8 cellular contexts compared by ENCODE assay signal in the genomic region with DNA sequence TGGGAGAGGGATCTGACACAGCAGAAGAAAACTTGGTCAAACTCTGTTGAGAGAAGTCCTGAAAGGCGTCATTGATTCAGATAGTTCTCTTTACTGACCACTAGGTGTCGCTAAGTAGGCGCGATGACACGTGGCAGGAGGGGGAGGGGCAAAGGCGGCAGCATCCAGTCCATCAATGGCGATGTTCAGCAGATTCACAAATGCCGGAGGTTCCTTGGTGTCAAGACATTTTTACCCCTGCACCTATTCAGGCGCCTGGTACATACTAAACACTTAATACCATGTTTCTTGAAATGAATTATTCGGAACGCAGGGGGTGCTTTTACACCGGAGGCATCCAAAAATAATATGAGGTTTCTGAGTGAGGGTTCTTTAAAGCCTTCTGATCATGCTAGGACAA. TPM values are rescaled to one million over a fixed set of nuclear protein-coding genes. Genes with fewer than 3 reads are reported as not detected.
DNase-seq lines count a peak whose midpoint lies in the region; ATAC-seq and TF ChIP-seq lines count a peak whose summit lies in the region.

No MANE protein-coding gene starts in this region.

- peak overlapping the region; percentile 69 for H3K27ac ChIP-seq in DOHH2 (ENCODE audit: low read depth, low read length)
- H3K27ac ChIP-seq in GM23248: no peak overlapping the region
- H3K27ac ChIP-seq in SK-N-MC: no peak overlapping the region
- no peak overlapping the region for H3K27ac ChIP-seq in prostate gland

- WGBS in GM23248 (ENCODE audit: low coverage in 1 of 2, low lambda C conversion rate in 2 of 2, missing lambda C conversion rate in 2 of 2), 2 experiments: 34 to 38% methylated on average over 12 of the region's 12 CpGs
- whole genome bisulfite sequencing in prostate gland: 28% methylated on average over 12 of the region's 12 CpGs

- H3K36me3 ChIP-seq in DOHH2 (ENCODE audit: control insufficient read depth, low read length) (no peaks in the 10 kb centered on the region), GM23248 (ENCODE audit: low read depth) (no peaks in the 10 kb centered on the region), SK-N-MC (ENCODE audit: insufficient read depth, low read length) (no peaks in the 10 kb centered on the region), prostate gland (no peaks in the 10 kb centered on the region)

- H2AFZ ChIP-seq in GM23248: peak overlapping the region; percentile 71

- no peaks in the 10 kb centered on the region for H3K9me2 ChIP-seq in DOHH2 (replicated peaks; ENCODE audit: control insufficient read depth, low read length)
- H3K9me2 ChIP-seq in GM23248 (ENCODE audit: insufficient read depth): no peaks in the 10 kb centered on the region

- H3K79me2 ChIP-seq in DOHH2 (ENCODE audit: control insufficient read depth, low read length) (peaks cover 23% of the 10 kb centered on the region), GM23248 (ENCODE audit: insufficient read depth) (no peaks in the 10 kb centered on the region)

- H3K4me3 ChIP-seq in DOHH2 (ENCODE audit: low read length): peak overlapping the region; percentile 69
- H3K4me3 ChIP-seq in GM23248: no peak overlapping the region
- H3K4me3 ChIP-seq in SK-N-MC: no peak overlapping the region
- H3K4me3 ChIP-seq in prostate gland: no peak overlapping the region

- peak; percentile 86 for ATAC-seq in Right ventricle myocardium superior (ENCODE audit: poor library complexity)

- in situ Hi-C loops in GM23248 (cut with MboI): no loop called here

- TF ChIP-seq CTCF in DOHH2 (IDR thresholded peaks at IDR 0.05; ENCODE audit: low read depth, low read length, poor library complexity, severe bottlenecking) (peak; percentile 77), prostate gland (IDR thresholded peaks at IDR 0.05) (peak; percentile 49 to 85 (median 70))

- no peak overlapping the region for H3K9ac ChIP-seq in GM23248
- H3K9ac ChIP-seq in SK-N-MC (ENCODE audit: insufficient read length): no peak overlapping the region

- TF ChIP-seq POLR2A in prostate gland (IDR thresholded peaks at IDR 0.05): no peak

- H4K20me1 ChIP-seq in DOHH2 (ENCODE audit: control insufficient read depth, insufficient read depth, low read depth, low read length): no peaks in the 10 kb centered on the region
- no peaks in the 10 kb centered on the region for H4K20me1 ChIP-seq in GM23248 (ENCODE audit: insufficient read depth)

- DNase-seq in GM23248 (peak; percentile 73), M059J (ENCODE audit: low read depth) (peak; percentile 55), SK-N-MC (ENCODE audit: low read depth, low spot score) (peak; percentile 12), Right ventricle myocardium superior (peak; percentile 87), prostate gland (ENCODE audit: low spot score) (peak; percentile 58), inferior parietal cortex (ENCODE audit: extremely low spot score) (no peak)
- DNase-seq in activated gamma-delta T cell treated with anti-CD3 and anti-CD28 coated beads, Interleukin-2, amount 50 U/mL, for 16 hours (ENCODE audit: low read depth): peak; percentile 72

- H3F3A ChIP-seq in DOHH2 (ENCODE audit: control insufficient read depth, insufficient read depth) (no peaks in the 10 kb centered on the region), GM23248 (ENCODE audit: insufficient read depth) (no peaks in the 10 kb centered on the region)

- H3K9me3 ChIP-seq in DOHH2 (ENCODE audit: control insufficient read depth, insufficient read depth, low read length): no peaks in the 10 kb centered on the region
- H3K9me3 ChIP-seq in GM23248 (ENCODE audit: low read depth): no peaks in the 10 kb centered on the region
- no peaks in the 10 kb centered on the region for H3K9me3 ChIP-seq in SK-N-MC (ENCODE audit: low read depth, low read length)
- H3K9me3 ChIP-seq in prostate gland: no peaks in the 10 kb centered on the region

- peaks cover 64% of the 10 kb centered on the region for H3K4me1 ChIP-seq in DOHH2 (ENCODE audit: control insufficient read depth, low read length)
- H3K4me1 ChIP-seq in GM23248 (ENCODE audit: insufficient read depth): no peaks in the 10 kb centered on the region
- H3K4me1 ChIP-seq in prostate gland (replicated peaks): no peaks in the 10 kb centered on the region

- intact Hi-C loops in Right ventricle myocardium superior (cut with DNase I): loop anchor here (5.0 kb wide), 1 partner anchor 80 kb away; no protein-coding TSS in a partner anchor
- intact Hi-C loops in prostate gland (cut with DNase I): loop anchor here (5.0 kb wide), 1 partner anchor 80 kb away; no protein-coding TSS in a partner anchor

- H3K27me3 ChIP-seq in DOHH2 (ENCODE audit: control insufficient read depth, low read length) (no peaks in the 10 kb centered on the region), GM23248 (replicated peaks; ENCODE audit: insufficient read depth) (no peaks in the 10 kb centered on the region), prostate gland (replicated peaks; ENCODE audit: insufficient read depth) (no peaks in the 10 kb centered on the region)

- H3K4me2 ChIP-seq in DOHH2 (ENCODE audit: low read length) (peak overlapping the region; percentile 80), GM23248 (ENCODE audit: unreplicated experiment) (no peak overlapping the region)

RNA-seq across cellular contexts. Expression of a gene that starts 3.0 kb away (rescaled TPM):
- total RNA-seq in GM23248 (2014; rRNA removed; shearing (Covaris generic)): not detected in 2 replicates
- 0.15 and 0.39 TPM in 2 replicates for polyA plus RNA-seq in GM23248 (2016; fragmentation: Nextera tagmentation; extraction: Ambion mirVana)
- total RNA-seq in M059J (2014; rRNA removed; shearing (Covaris generic)): 0.25 TPM in 1 of 2 replicates, not detected in the other
- total RNA-seq in Right ventricle myocardium superior (4.7 TPM), prostate gland (1 to 10 TPM in 1 of 2 donors, under 1 TPM in 1; 0.59 to 2.1 TPM)

RNA-seq across cellular contexts. Expression of a gene that starts 42.3 kb away (rescaled TPM):
- 21.8 and 37.7 TPM in 2 replicates for total RNA-seq in GM23248 (2014; rRNA removed; shearing (Covaris generic))
- polyA plus RNA-seq in GM23248 (2016; fragmentation: Nextera tagmentation; extraction: Ambion mirVana): 38.7 and 41.5 TPM in 2 replicates
- 22.6 and 27.2 TPM in 2 replicates for total RNA-seq in M059J (2014; rRNA removed; shearing (Covaris generic))
- total RNA-seq in Right ventricle myocardium superior (9.3 TPM), prostate gland (10 to 100 TPM in 1 of 2 donors, 1 to 10 TPM in 1; 3.6 to 16.5 TPM)
